In the genomic region with DNA sequence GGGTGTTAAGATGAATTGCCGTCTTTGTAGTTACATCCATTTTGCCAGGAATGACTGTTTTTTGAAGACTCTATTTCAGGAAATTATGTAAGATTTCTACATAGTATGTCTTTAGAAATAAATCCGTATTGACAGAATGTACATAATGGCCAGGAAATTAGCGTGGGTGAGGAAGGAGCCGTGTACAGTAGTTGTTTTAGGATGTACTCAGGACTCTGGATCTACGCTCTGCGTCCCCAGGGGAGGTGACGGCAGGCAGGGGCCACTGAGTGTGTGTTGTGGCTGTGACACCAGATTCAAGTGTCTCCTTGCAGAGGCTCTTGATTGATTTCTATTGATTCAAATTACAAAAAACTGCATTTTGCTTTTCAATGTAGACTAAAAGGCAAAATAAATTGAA, we compare ENCODE assay signal across 27 cellular contexts.
"Had no signal": no experiment of that assay in that cellular context is flagged by ENCODE, and none has a peak within 500 bp of the region (broad histone marks: within the 10 kb centered on the region; RNA-seq: fewer than 3 reads in every experiment).

No MANE protein-coding gene starts in this region.

- H3K9me3 ChIP-seq: adrenal gland, breast epithelium had no signal

- H3K27ac ChIP-seq: adrenal gland, breast epithelium, KMS-11, SK-N-MC, WERI-Rb-1 had no signal

- H3K9me3 Mint-ChIP-seq: activated naive CD4-positive, alpha-beta T cell treated with anti-CD3 and anti-CD28 coated beads for 36 hours; activated naive CD8-positive, alpha-beta T cell treated with anti-CD3 and anti-CD28 coated beads, Interleukin-2, amount 10 ng/mL, durations not matched to agents 7 days and 5 days; activated T-cell treated with anti-CD3 and anti-CD28 coated beads, Interleukin-2, amount 50 U/mL, for 4 hours; T-cell had no signal

- H3K4me2 ChIP-seq: KMS-11 had no signal

- H3K4me3 ChIP-seq: adrenal gland, breast epithelium, SK-N-MC had no signal

- DNase-seq: activated CD4-positive, alpha-beta T cell treated with anti-CD3 and anti-CD28 coated beads for 4 hours; activated gamma-delta T cell; activated naive CD4-positive, alpha-beta T cell treated with anti-CD3 and anti-CD28 coated beads for 36 hours; activated naive CD8-positive, alpha-beta T cell treated with anti-CD3 and anti-CD28 coated beads, Interleukin-2, amount 10 ng/mL, durations not matched to agents 7 days and 5 days; activated T-cell treated with anti-CD3 and anti-CD28 coated beads, Interleukin-2, amount 50 U/mL, for 4 hours; adrenal gland; anterior cingulate cortex; central memory CD4-positive, alpha-beta T cell; NCI-H1092; NCI-H1417; NCI-H1930; NCI-H2171 treated with DMSO at 0.1 percent for 48 hours; NCI-H345; NCI-H510A; NCI-H526 treated with DMSO at 0.1 percent for 48 hours; NCI-H82; OCI-M1; RPMI8226; T-cell; WERI-Rb-1 had no signal

- H3K36me3 Mint-ChIP-seq: activated naive CD8-positive, alpha-beta T cell treated with anti-CD3 and anti-CD28 coated beads, Interleukin-2, amount 10 ng/mL, durations not matched to agents 7 days and 5 days; T-cell had no signal

- H3K27ac Mint-ChIP-seq: activated naive CD4-positive, alpha-beta T cell treated with anti-CD3 and anti-CD28 coated beads for 36 hours; activated naive CD8-positive, alpha-beta T cell treated with anti-CD3 and anti-CD28 coated beads, Interleukin-2, amount 10 ng/mL, durations not matched to agents 7 days and 5 days had no signal

- ATAC-seq: activated CD4-positive, CD25-positive, alpha-beta regulatory T cell treated with anti-CD3 and anti-CD28 coated beads, Interleukin-2, amount 50 U/mL, for 24 hours; activated CD8-positive, alpha-beta memory T cell treated with anti-CD3 and anti-CD28 coated beads, Interleukin-2, amount 10 ng/mL, durations not matched to agents 7 days and 5 days; activated T-cell treated with anti-CD3 and anti-CD28 coated beads, Interleukin-2, amount 50 U/mL, for 4 hours; Panc1; Right ventricle myocardium inferior had no signal

- H3K4me1 ChIP-seq: adrenal gland, breast epithelium had no signal

- H3K36me3 ChIP-seq: adrenal gland, breast epithelium had no signal

- H3K9ac ChIP-seq: KMS-11 had no signal

- H3K27me3 ChIP-seq: adrenal gland, breast epithelium had no signal
